8 cellular contexts compared by ENCODE assay signal in genomic region chrX:71534773-71535544, GRCh38. TPM values are rescaled to one million over a fixed set of nuclear protein-coding genes. Genes with fewer than 3 reads are reported as not detected.
DNase-seq lines count a peak whose midpoint lies in the region; ATAC-seq, FAIRE-seq and TF ChIP-seq lines count a peak whose summit lies in the region.

No MANE protein-coding gene starts in this region.

- no peak for FAIRE-seq in A549 (lab: Jason Lieb, UNC)

- no peak for TF ChIP-seq CTCF in A549 (IDR thresholded peaks at IDR 0.05)
- TF ChIP-seq CTCF in HL-60 (IDR thresholded peaks at IDR 0.05; ENCODE audit: insufficient read depth, low read length) = no peak
- no peak for TF ChIP-seq CTCF in MCF 10A (IDR thresholded peaks at IDR 0.05; ENCODE audit: unreplicated experiment)

- no peaks in the 10 kb centered on the region for H3K9me3 Mint-ChIP-seq in MCF 10A (ENCODE audit: unreplicated experiment)

- WGBS in A549 (ENCODE audit: missing lambda C conversion rate) = 4% methylated on average over 9 of the region's 9 CpGs

- POLR2A ChIA-PET in A549 (lab: Yijun Ruan, JAX) (interaction anchor here (1.3 to 3.2 kb wide), 2 partner anchors 8 to 169 kb away, joined by 3 to 22 read pairs; partner anchors contain the start of gene TAF1), MCF 10A (lab: Yijun Ruan, JAX) (interaction anchor here (0.5 to 6.2 kb wide), 9 partner anchors 9 to 251 kb away, joined by 3 to 171 read pairs (median 5); partner anchors contain the start of genes NONO and TAF1)

- H3K27ac Mint-ChIP-seq in MCF 10A (ENCODE audit: low read depth, unreplicated experiment) = peak overlapping the region; percentile 93

- no TSS peak for BruUV-seq in MCF 10A (replicated peaks; lab: Mats Ljungman, UMichigan)

- no peaks in the 10 kb centered on the region for H3K27me3 ChIP-seq in HL-60 (ENCODE audit: insufficient read depth, poor library complexity, severe bottlenecking)
- H3K27me3 ChIP-seq in mucosa of stomach (ENCODE audit: control insufficient read depth, insufficient read depth, low read length) = no peaks in the 10 kb centered on the region

- H3K4me3 ChIP-seq in A549 (peak overlapping the region; percentile 82), HL-60 (replicated peaks; ENCODE audit: insufficient read depth, low read length) (peak overlapping the region; percentile 59), mucosa of stomach (ENCODE audit: low read length) (peak overlapping the region; percentile 80)

- H3K9me3 ChIP-seq in A549 (no peaks in the 10 kb centered on the region), mucosa of stomach (ENCODE audit: control insufficient read depth, low read length) (no peaks in the 10 kb centered on the region)

- H3K27me3 Mint-ChIP-seq in MCF 10A (ENCODE audit: insufficient read depth, unreplicated experiment) = no peaks in the 10 kb centered on the region

- H3K4me2 ChIP-seq in A549 = peak overlapping the region; percentile 83

- ATAC-seq in A549 (no peak), HG03520 (IDR thresholded peaks at IDR 0.05; ENCODE audit: unreplicated experiment) (no peak), GM19023 (IDR thresholded peaks at IDR 0.05; ENCODE audit: unreplicated experiment) (no peak)

- H3K4me1 ChIP-seq in A549 (peaks cover 34% of the 10 kb centered on the region; the same call in 2 of the 3 replicates), mucosa of stomach (ENCODE audit: control insufficient read depth, insufficient read depth, low read length) (no peaks in the 10 kb centered on the region)

- no peaks in the 10 kb centered on the region for H3K36me3 ChIP-seq in mucosa of stomach (ENCODE audit: control insufficient read depth, insufficient read depth, low read length)

- CTCF ChIA-PET in A549 (lab: Yijun Ruan, JAX) = no interaction called here
- CTCF ChIA-PET in MCF 10A (lab: Yijun Ruan, JAX) = interaction anchor here (0.7 to 1.5 kb wide), 2 partner anchors 10 to 161 kb away, joined by 6 to 8 read pairs; no protein-coding TSS in a partner anchor

- H3K4me3 Mint-ChIP-seq in MCF 10A (ENCODE audit: unreplicated experiment) = peak overlapping the region; percentile 100

- H3K4me1 Mint-ChIP-seq in MCF 10A (ENCODE audit: insufficient read depth, unreplicated experiment) = no peaks in the 10 kb centered on the region

- no peak for TF ChIP-seq POLR2A in A549 (IDR thresholded peaks at IDR 0.05; ENCODE audit: low read length)

- TF ChIP-seq RAD21 in A549 (conservative IDR thresholded peaks at IDR 0.05 in 1 of 2, IDR thresholded peaks at IDR 0.05 in 1 of 2) = no peak

- intact Hi-C loops in MCF 10A (cut with micrococcal nuclease) = no loop called here

- TF ChIP-seq EP300 in A549 (IDR thresholded peaks at IDR 0.05) = no peak

- H3K9ac ChIP-seq in mucosa of stomach (ENCODE audit: low read length) = peak overlapping the region; percentile 83

- no peaks in the 10 kb centered on the region for H3K36me3 Mint-ChIP-seq in MCF 10A (ENCODE audit: insufficient read depth, unreplicated experiment)

- no peak for DNase-seq in A549 (ENCODE audit: low read depth in 1 of 2, low spot score in 1 of 2)
- no peak for DNase-seq in HL-60 (ENCODE audit: low read depth in 1 of 2, low spot score in 1 of 2)
- no peak for DNase-seq in MCF 10A (ENCODE audit: unreplicated experiment)
- DNase-seq in NOMO-1 treated with DMSO at 0.1 percent for 48 hours (lab: John Stamatoyannopoulos, UW; ENCODE audit: unreplicated experiment) = no peak
- DNase-seq in HPDE6-E6E7 (ENCODE audit: extremely low spot score) = no peak

- H3K27ac ChIP-seq in A549 (peak overlapping the region; percentile 24 to 96; a peak in 4 of 6 replicates), HL-60 (replicated peaks) (peak overlapping the region; percentile 94)

TF ChIP-seq in A549, 52 proteins besides CTCF, POLR2A, EP300 and RAD21:
- TF ChIP-seq ZSCAN20 (CRISPR knock-in tag; IDR thresholded peaks at IDR 0.05) = no peak
- TF ChIP-seq ZC3H11A (IDR thresholded peaks at IDR 0.05) = no peak
- no peak for TF ChIP-seq MAFK (IDR thresholded peaks at IDR 0.05; ENCODE audit: partially characterized antibody)
- TF ChIP-seq NFE2L2 (conservative IDR thresholded peaks at IDR 0.05; ENCODE audit: low read length) = no peak
- no peak for TF ChIP-seq HEYL (CRISPR knock-in tag; IDR thresholded peaks at IDR 0.05)
- TF ChIP-seq BHLHE40 (IDR thresholded peaks at IDR 0.05; ENCODE audit: low read depth, low read length) = no peak
- TF ChIP-seq PHF8 (IDR thresholded peaks at IDR 0.05; ENCODE audit: borderline replicate concordance, low read depth) = no peak
- no peak for TF ChIP-seq SMC3 (IDR thresholded peaks at IDR 0.05)
- TF ChIP-seq HDAC2 (IDR thresholded peaks at IDR 0.05) = no peak

RNA-seq across cellular contexts. Expression of gene OGT, which starts 2.1 kb away (rescaled TPM):
- polyA plus RNA-seq in A549 (2011; rRNA removed) (290 and 300 TPM in 2 replicates), A549 (2017; fragmentation: RNase III; extraction: RNeasy Plus Mini Kit Qiagen cat#74134 plus additional on column Dnase treatment) (42.7 to 47.8 TPM (median 47.3 TPM) in 3 replicates)
- polyA plus RNA-seq in A549 (2012; cell fraction: cytosol; rRNA removed) = 34.9 and 35.3 TPM in 2 replicates
- 187 and 235 TPM in 2 replicates for polyA plus RNA-seq in A549 (2012; cell fraction: nucleus; rRNA removed)
- polyA minus RNA-seq in A549 (2011; rRNA and poly(A)+ RNA removed) = 225 and 326 TPM in 2 replicates
- total RNA-seq in MCF 10A (2022) = 282 and 300 TPM in 2 replicates

RNA-seq across cellular contexts. Expression of gene GCNA, which starts 43.3 kb away (rescaled TPM):
- polyA plus RNA-seq in A549 (2011; rRNA removed) = 1.5 and 1.7 TPM in 2 replicates
- polyA plus RNA-seq in A549 (2012; cell fraction: cytosol; rRNA removed) = 0.45 and 0.61 TPM in 2 replicates
- 2.0 and 3.5 TPM in 2 replicates for polyA plus RNA-seq in A549 (2012; cell fraction: nucleus; rRNA removed)
- 1.4 to 1.6 TPM (median 1.6 TPM) in 3 replicates for polyA plus RNA-seq in A549 (2017; fragmentation: RNase III; extraction: RNeasy Plus Mini Kit Qiagen cat#74134 plus additional on column Dnase treatment)
- polyA minus RNA-seq in A549 (2011; rRNA and poly(A)+ RNA removed) = 1.0 and 2.1 TPM in 2 replicates
- 3.4 and 3.8 TPM in 2 replicates for total RNA-seq in MCF 10A (2022)
